ENCODE assay signal across 8 cellular contexts in the genomic region with DNA sequence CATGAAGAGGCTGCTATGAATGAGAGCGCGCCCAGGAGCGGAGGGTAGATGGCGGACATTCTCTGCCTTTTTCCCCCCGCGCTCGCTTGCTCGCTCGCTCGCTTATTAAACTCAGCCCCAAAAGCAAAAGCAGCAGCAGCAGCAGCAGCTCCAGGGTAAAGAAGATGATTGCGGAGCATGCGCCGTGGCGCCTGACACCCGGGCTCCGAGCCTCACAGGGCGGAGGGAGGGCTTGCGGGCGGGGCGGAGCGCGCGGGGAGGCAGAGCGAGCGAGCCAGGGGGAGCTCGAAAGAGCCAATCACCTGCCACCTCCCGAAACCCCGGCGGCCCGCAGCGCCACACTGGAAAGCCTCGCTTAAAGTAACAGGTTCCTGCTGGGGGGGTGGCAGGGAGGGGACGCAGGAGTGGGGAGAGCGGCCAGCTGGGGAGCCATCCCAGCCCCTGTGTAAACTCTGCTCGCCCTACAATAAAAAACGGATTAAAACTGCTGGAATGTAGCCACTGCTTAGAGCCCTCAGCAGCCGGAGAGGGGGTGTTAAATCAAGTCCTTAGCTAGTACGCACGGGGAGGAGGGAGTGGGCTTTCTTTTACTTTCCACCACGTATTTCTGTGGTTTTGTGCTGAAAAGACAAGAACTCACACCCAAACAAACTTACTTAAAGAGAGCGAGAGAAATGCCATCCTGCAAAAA. TPM values are rescaled to one million over a fixed set of nuclear protein-coding genes. Genes with fewer than 3 reads are reported as not detected.
DNase-seq lines count a peak whose midpoint lies in the region; ATAC-seq and TF ChIP-seq lines count a peak whose summit lies in the region.

TSS of gene MLLT3 (minus strand) at position 170 of the 691 bp plus-strand sequence.

- no peaks in the 10 kb centered on the region for H3K9me3 Mint-ChIP-seq in endothelial cell (ENCODE audit: unreplicated experiment)

- peaks cover 17% of the 10 kb centered on the region for H3K27me3 Mint-ChIP-seq in endothelial cell (ENCODE audit: unreplicated experiment)

- peaks cover 5% of the 10 kb centered on the region for H3K36me3 Mint-ChIP-seq in endothelial cell (ENCODE audit: low read depth, unreplicated experiment)

- H3K4me3 Mint-ChIP-seq in endothelial cell (ENCODE audit: unreplicated experiment): peak within 1 kb of the TSS; percentile 99

- DNase-seq in CMK (ENCODE audit: low read depth): peak; percentile 55
- peak; percentile 84 for DNase-seq in HS-5 (ENCODE audit: low read depth)
- DNase-seq in NK-92 (lab: John Stamatoyannopoulos, UW; ENCODE audit: unreplicated experiment): peak; percentile 72
- DNase-seq in activated CD8-positive, alpha-beta memory T cell treated with anti-CD3 and anti-CD28 coated beads, Interleukin-2, amount 50 U/mL, for 24 hours (ENCODE audit: extremely low read depth): peak; percentile 93
- DNase-seq in endothelial cell (ENCODE audit: low spot score): peak; percentile 97
- peak; percentile 95 for DNase-seq in midbrain (lab: John Stamatoyannopoulos, UW)
- DNase-seq in stimulated activated CD8-positive, alpha-beta memory T cell treated with anti-CD3 and anti-CD28 coated beads, Interleukin-15, amount 100 ng/mL, for 48 hours (ENCODE audit: low read depth in 2 of 2): peak; percentile 95 to 97

- H3K27ac Mint-ChIP-seq in endothelial cell (ENCODE audit: unreplicated experiment): peak within 1 kb of the TSS; percentile 77

- peaks cover 26% of the 10 kb centered on the region for H3K4me1 Mint-ChIP-seq in endothelial cell (ENCODE audit: unreplicated experiment)

- peak; percentile 61 for ATAC-seq in GM19468 (IDR thresholded peaks at IDR 0.05; ENCODE audit: extremely low read depth, unreplicated experiment)

- TF ChIP-seq CTCF in endothelial cell (IDR thresholded peaks at IDR 0.05; ENCODE audit: unreplicated experiment): no peak

RNA-seq across cellular contexts. Expression of gene MLLT3, which starts in this region (rescaled TPM):
- 25.2 TPM for total RNA-seq in endothelial cell (ENCODE audit: unreplicated experiment)

Comparison
In these comparisons a context has a peak if more than half of its experiments do, and no peak if none do; other contexts are left out.
1. Peak in every context shown above with its lines: DNase-seq and ATAC-seq.